In the genomic region with DNA sequence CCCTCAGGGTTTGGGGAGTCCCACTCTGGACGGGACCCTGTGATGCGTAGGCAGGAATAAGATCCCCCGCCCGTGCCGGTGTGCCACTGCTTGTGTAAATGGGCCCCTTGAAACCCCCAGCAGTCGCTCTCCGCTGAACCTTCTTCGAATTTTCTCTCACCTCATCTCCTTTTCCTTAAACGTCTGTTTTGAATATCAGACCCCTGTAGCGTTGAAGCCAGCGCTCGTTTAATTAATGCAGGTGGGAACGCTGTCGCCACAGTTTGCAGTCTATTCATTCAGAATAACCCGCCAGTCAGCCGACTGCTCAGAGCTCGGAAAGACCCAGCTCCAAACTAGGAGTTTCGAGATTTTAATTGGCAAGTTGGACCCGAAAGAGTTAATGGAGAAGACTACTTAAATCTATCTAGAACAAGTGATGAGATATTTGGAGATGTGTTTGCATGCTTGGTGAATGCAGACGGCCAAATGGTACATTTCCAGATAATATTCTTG, we compare ENCODE assay signal across 8 cellular contexts. TPM values are rescaled to one million over a fixed set of nuclear protein-coding genes. Genes with fewer than 3 reads are reported as not detected.
A peak's percentile ranks its signal among the peaks of the same experiment; 100 is the strongest.
DNase-seq lines count a peak whose midpoint lies in the region; ATAC-seq and TF ChIP-seq lines count a peak whose summit lies in the region.

No MANE protein-coding gene starts in this region.

- H3K79me2 ChIP-seq in osteoblast (ENCODE audit: insufficient read depth, low read length), result peaks cover 37% of the 10 kb centered on the region

- H3K4me1 ChIP-seq in osteoblast (ENCODE audit: insufficient read depth, low read length), result peaks cover 12% of the 10 kb centered on the region

- DNase-seq in RPMI7951 (ENCODE audit: low read depth) (peak; percentile 7), erythroblast (lab: John Stamatoyannopoulos, UW) (peak in 1 of 2 experiments; percentile 44), osteoblast (ENCODE audit: insufficient read length, low spot score, missing footprints) (no peak), COLO668 (lab: John Stamatoyannopoulos, UW; ENCODE audit: unreplicated experiment) (no peak), T-helper 9 cell (no peak), AG08396 (ENCODE audit: low spot score) (no peak)

- no peaks in the 10 kb centered on the region for H3K9me3 ChIP-seq in osteoblast (ENCODE audit: low read depth, low read length)

- TF ChIP-seq CTCF in osteoblast (IDR thresholded peaks at IDR 0.05; ENCODE audit: extremely low read depth, low read depth, low read length), result no peak

- peaks cover 6% of the 10 kb centered on the region for H3K36me3 ChIP-seq in osteoblast (ENCODE audit: insufficient read depth, low read length)

- peak overlapping the region; percentile 73 for H3K27ac ChIP-seq in osteoblast (ENCODE audit: low read depth, low read length)

- TF ChIP-seq POLR2A in erythroblast (IDR thresholded peaks at IDR 0.05; ENCODE audit: low read length), result peak; percentile 58

- H3K27me3 ChIP-seq in osteoblast (ENCODE audit: insufficient read depth, low read length), result no peaks in the 10 kb centered on the region

- H3K4me3 ChIP-seq in osteoblast (ENCODE audit: insufficient read depth, low read length), result peak overlapping the region; percentile 96

- H3K4me2 ChIP-seq in osteoblast (ENCODE audit: insufficient read depth, low read length), result peak overlapping the region; percentile 83

- H2AFZ ChIP-seq in osteoblast (ENCODE audit: low read length), result peak overlapping the region; percentile 96

- peak; percentile 33 for ATAC-seq in GM18517 (IDR thresholded peaks at IDR 0.05; ENCODE audit: unreplicated experiment)
- peak; percentile 20 for ATAC-seq in HG02588 (IDR thresholded peaks at IDR 0.05; ENCODE audit: unreplicated experiment)

- H4K20me1 ChIP-seq in osteoblast (ENCODE audit: insufficient read depth, low read length), result peaks cover 18% of the 10 kb centered on the region

RNA-seq across cellular contexts. Expression of a gene that starts 0.7 kb away (rescaled TPM):
- total RNA-seq in RPMI7951 (2014; rRNA removed; shearing (Covaris generic)), result 17.6 and 21.9 TPM in 2 replicates
- total RNA-seq in osteoblast, result 25.6 and 29.3 TPM in 2 replicates
